In the genomic region with DNA sequence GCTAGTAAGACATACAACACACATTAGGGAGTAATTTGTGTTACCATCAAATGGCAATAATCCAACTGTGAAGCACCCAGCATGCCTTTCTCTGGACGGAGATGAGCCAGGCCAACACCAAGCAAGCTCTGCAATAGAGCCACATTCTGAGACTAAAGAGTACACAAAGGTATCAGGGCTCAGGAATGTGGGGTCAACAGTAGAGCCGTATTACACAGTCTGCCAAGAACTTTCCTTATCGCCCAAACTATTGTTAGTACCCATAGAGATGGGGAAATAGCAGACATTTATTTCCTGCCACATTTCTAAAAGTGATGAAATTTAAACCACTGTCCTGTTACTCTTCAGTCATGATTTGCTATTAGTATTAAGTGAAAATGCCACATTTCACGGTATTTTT, we compare ENCODE assay signal across 15 cellular contexts.
DNase-seq lines count a peak whose midpoint lies in the region; ATAC-seq and TF ChIP-seq lines count a peak whose summit lies in the region.
"Had no signal": no experiment of that assay in that cellular context is flagged by ENCODE, and none has a peak within 500 bp of the region (broad histone marks: within the 10 kb centered on the region; RNA-seq: fewer than 3 reads in every experiment).

No MANE protein-coding gene starts in this region.

- no peak overlapping the region for H3K27ac Mint-ChIP-seq in HFFc6
- H3K27ac Mint-ChIP-seq in nephron progenitor cell, result no peak overlapping the region
- H3K27ac Mint-ChIP-seq: activated CD8-positive, alpha-beta T cell treated with anti-CD3 and anti-CD28 coated beads, Interleukin-2, amount 10 ng/mL, durations not matched to agents 7 days and 5 days; activated T-helper 17 cell treated with anti-CD3 and anti-CD28 coated beads, Interleukin-2, amount 50 U/mL, for 72 hours; stimulated activated naive CD8-positive, alpha-beta T cell treated with anti-CD3 and anti-CD28 coated beads, Interleukin-15, Interleukin-2, amounts not matched to agents 100 ng/mL and 50 ng/mL, for 24 hours had no signal

- 68% methylated on average over 4 of the region's 4 CpGs for WGBS in smooth muscle cell (ENCODE audit: low lambda C conversion rate)

- H3K27ac ChIP-seq in RWPE2 (ENCODE audit: poor library complexity, severe bottlenecking) (peak overlapping the region; percentile 78), smooth muscle cell (ENCODE audit: low read depth) (no peak overlapping the region)
- H3K27ac ChIP-seq: BLaER1 treated with 17β-estradiol and CSF1 and Interleukin-3, amounts not matched to agents 10 nM and 100 nM; vagina had no signal

- H3K4me1 ChIP-seq in RWPE2 (ENCODE audit: insufficient read depth, poor library complexity, severe bottlenecking), result peaks cover 56% of the 10 kb centered on the region
- H3K4me1 ChIP-seq in smooth muscle cell (ENCODE audit: low read depth), result no peaks in the 10 kb centered on the region
- H3K4me1 ChIP-seq: BLaER1 treated with 17β-estradiol and CSF1 and Interleukin-3, amounts not matched to agents 10 nM and 100 nM; vagina had no signal

- no peaks in the 10 kb centered on the region for H3K36me3 Mint-ChIP-seq in HFFc6 (ENCODE audit: low read depth)
- H3K36me3 Mint-ChIP-seq in nephron progenitor cell (ENCODE audit: low read depth), result no peaks in the 10 kb centered on the region

- ATAC-seq in RWPE2 (ENCODE audit: low read depth), result peak; percentile 91
- ATAC-seq: activated CD8-positive, alpha-beta T cell treated with anti-CD3 and anti-CD28 coated beads, Interleukin-2, amount 10 ng/mL, durations not matched to agents 7 days and 5 days; activated T-helper 17 cell treated with anti-CD3 and anti-CD28 coated beads, Interleukin-2, amount 50 U/mL, for 72 hours; K562 had no signal

- no peaks in the 10 kb centered on the region for H4K20me1 ChIP-seq in smooth muscle cell (ENCODE audit: low read depth)
- H4K20me1 ChIP-seq: BLaER1 treated with 17β-estradiol and CSF1 and Interleukin-3, amounts not matched to agents 10 nM and 100 nM had no signal

- H3K27me3 Mint-ChIP-seq in HFFc6 (ENCODE audit: insufficient read depth), result no peaks in the 10 kb centered on the region; the same call in 1 of the 2 replicates
- H3K27me3 Mint-ChIP-seq in nephron progenitor cell (ENCODE audit: low read depth, poor library complexity), result peaks cover 4% of the 10 kb centered on the region
- H3K27me3 Mint-ChIP-seq: activated T-helper 17 cell treated with anti-CD3 and anti-CD28 coated beads, Interleukin-2, amount 50 U/mL, for 72 hours; stimulated activated naive CD8-positive, alpha-beta T cell treated with anti-CD3 and anti-CD28 coated beads, Interleukin-15, Interleukin-2, amounts not matched to agents 100 ng/mL and 50 ng/mL, for 24 hours had no signal

- DNase-seq in HFFc6, result peak; percentile 30
- DNase-seq in RWPE2 (ENCODE audit: low spot score), result no peak
- peak; percentile 72 for DNase-seq in glomerular endothelial cell (ENCODE audit: extremely low read depth, low read depth, low spot score)
- peak; percentile 92 for DNase-seq in renal cortical epithelial cell (ENCODE audit: low read depth)
- no peak for DNase-seq in foreskin melanocyte
- DNase-seq in nephron progenitor cell, result no peak
- DNase-seq in smooth muscle cell (lab: John Stamatoyannopoulos, UW; ENCODE audit: unreplicated experiment), result no peak
- DNase-seq: activated CD8-positive, alpha-beta T cell treated with anti-CD3 and anti-CD28 coated beads, Interleukin-2, amount 10 ng/mL, durations not matched to agents 7 days and 5 days; anterior cingulate cortex; DMS53 had no signal

- H3K4me1 Mint-ChIP-seq in HFFc6 (ENCODE audit: low read depth), result peaks cover 35% of the 10 kb centered on the region; the same call in 1 of the 2 replicates
- H3K4me1 Mint-ChIP-seq in nephron progenitor cell, result no peaks in the 10 kb centered on the region
- H3K4me1 Mint-ChIP-seq: activated T-helper 17 cell treated with anti-CD3 and anti-CD28 coated beads, Interleukin-2, amount 50 U/mL, for 72 hours had no signal

- no peak overlapping the region for H2AFZ ChIP-seq in smooth muscle cell (ENCODE audit: low read depth)

- no peak overlapping the region for H3K4me3 ChIP-seq in RWPE2 (ENCODE audit: severe bottlenecking)
- H3K4me3 ChIP-seq in smooth muscle cell, result no peak overlapping the region
- H3K4me3 ChIP-seq: BLaER1 treated with 17β-estradiol and CSF1 and Interleukin-3, amounts not matched to agents 10 nM and 100 nM; K562; vagina had no signal

- no peaks in the 10 kb centered on the region for H3K79me2 ChIP-seq in smooth muscle cell (ENCODE audit: low read depth)

- no peak overlapping the region for H3K9ac ChIP-seq in smooth muscle cell (ENCODE audit: low read depth)
- H3K9ac ChIP-seq: BLaER1 treated with 17β-estradiol and CSF1 and Interleukin-3, amounts not matched to agents 10 nM and 100 nM had no signal

- H3K9me3 ChIP-seq in RWPE2 (ENCODE audit: severe bottlenecking) (no peaks in the 10 kb centered on the region), smooth muscle cell (replicated peaks; ENCODE audit: low read depth) (no peaks in the 10 kb centered on the region)
- H3K9me3 ChIP-seq: vagina had no signal

- H3K9me3 Mint-ChIP-seq in HFFc6 (peaks cover 1% of the 10 kb centered on the region; the same call in 1 of the 2 replicates), nephron progenitor cell (peaks cover 6% of the 10 kb centered on the region)

- TF ChIP-seq CTCF in HFFc6 (IDR thresholded peaks at IDR 0.05) (no peak), RWPE2 (IDR thresholded peaks at IDR 0.05; ENCODE audit: poor library complexity, severe bottlenecking) (no peak), nephron progenitor cell (IDR thresholded peaks at IDR 0.05) (no peak), smooth muscle cell (IDR thresholded peaks at IDR 0.05; ENCODE audit: borderline replicate concordance, insufficient read depth, poor library complexity, severe bottlenecking) (no peak)

- no peaks in the 10 kb centered on the region for H3K36me3 ChIP-seq in RWPE2 (ENCODE audit: low read depth)
- H3K36me3 ChIP-seq in smooth muscle cell (ENCODE audit: low read depth), result no peaks in the 10 kb centered on the region
- H3K36me3 ChIP-seq: BLaER1 treated with 17β-estradiol and CSF1 and Interleukin-3, amounts not matched to agents 10 nM and 100 nM; vagina had no signal

- H3K4me3 Mint-ChIP-seq in HFFc6, result no peak overlapping the region
- H3K4me3 Mint-ChIP-seq in nephron progenitor cell, result no peak overlapping the region
- H3K4me3 Mint-ChIP-seq: activated CD8-positive, alpha-beta T cell treated with anti-CD3 and anti-CD28 coated beads, Interleukin-2, amount 10 ng/mL, durations not matched to agents 7 days and 5 days; activated T-helper 17 cell treated with anti-CD3 and anti-CD28 coated beads, Interleukin-2, amount 50 U/mL, for 72 hours; stimulated activated naive CD8-positive, alpha-beta T cell treated with anti-CD3 and anti-CD28 coated beads, Interleukin-15, Interleukin-2, amounts not matched to agents 100 ng/mL and 50 ng/mL, for 24 hours had no signal

- no peaks in the 10 kb centered on the region for H3F3A ChIP-seq in smooth muscle cell (ENCODE audit: low read depth)

- H3K27me3 ChIP-seq in RWPE2 (ENCODE audit: insufficient read depth, poor library complexity, severe bottlenecking), result no peaks in the 10 kb centered on the region
- H3K27me3 ChIP-seq in smooth muscle cell (ENCODE audit: low read depth), result no peaks in the 10 kb centered on the region
- H3K27me3 ChIP-seq: BLaER1 treated with 17β-estradiol and CSF1 and Interleukin-3, amounts not matched to agents 10 nM and 100 nM; vagina had no signal

- H3K4me2 ChIP-seq in smooth muscle cell, result no peak overlapping the region
- H3K4me2 ChIP-seq: BLaER1 treated with 17β-estradiol and CSF1 and Interleukin-3, amounts not matched to agents 10 nM and 100 nM had no signal

Comparison
In these comparisons a context has a peak if more than half of its experiments do, and no peak if none do; other contexts are left out.
1. DNase-seq: peak in HFFc6 (single experiment), glomerular endothelial cell (single experiment) and renal cortical epithelial cell (single experiment); none in RWPE2 (single experiment), foreskin melanocyte (single experiment), nephron progenitor cell (single experiment) and smooth muscle cell (single experiment).